17 cellular contexts compared by ENCODE assay signal in the genomic region with DNA sequence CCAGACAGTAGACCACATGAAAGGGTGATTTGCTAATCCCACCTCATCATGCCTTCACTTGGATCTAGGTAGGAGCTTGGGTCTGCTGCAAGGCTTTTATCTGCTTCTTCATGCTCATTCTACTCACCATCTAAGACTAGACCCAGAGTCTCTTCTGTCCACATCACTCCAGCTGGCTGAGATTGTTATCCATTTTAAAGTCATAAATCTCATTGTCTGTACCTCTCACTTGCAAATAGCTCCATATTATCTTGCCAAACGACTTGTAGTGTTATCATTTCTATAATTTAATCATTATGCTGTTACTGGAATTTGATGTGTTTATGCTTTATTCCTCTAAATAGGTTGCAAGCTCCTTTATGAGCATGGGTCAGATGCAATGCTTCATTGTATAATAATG.
A peak's percentile ranks its signal among the peaks of the same experiment; 100 is the strongest.
DNase-seq lines count a peak whose midpoint lies in the region; ATAC-seq and TF ChIP-seq lines count a peak whose summit lies in the region.
"Had no signal": no experiment of that assay in that cellular context is flagged by ENCODE, and none has a peak within 500 bp of the region (broad histone marks: within the 10 kb centered on the region; RNA-seq: fewer than 3 reads in every experiment).

No MANE protein-coding gene starts in this region.

- no peaks in the 10 kb centered on the region for H3K79me2 ChIP-seq in MM.1S (ENCODE audit: low read length)

- H2AFZ ChIP-seq in MM.1S (ENCODE audit: low read length): no peak overlapping the region

- no peak overlapping the region for H3K4me3 ChIP-seq in HAP-1
- no peak overlapping the region for H3K4me3 ChIP-seq in MM.1S (ENCODE audit: low read length)
- H3K4me3 ChIP-seq: A549; BLaER1 treated with 17β-estradiol and CSF1 and Interleukin-3, amounts not matched to agents 10 nM and 100 nM had no signal

- in situ Hi-C loops in HAP-1 (cut with MboI; ENCODE audit: low sequenced_read_pairs): no loop called here

- peak; percentile 20 to 76 for DNase-seq in HAP-1 (ENCODE audit: low spot score in 2 of 2)
- DNase-seq in SK-N-DZ (ENCODE audit: low spot score): peak; percentile 52
- DNase-seq in activated CD4-positive, alpha-beta T cell treated with anti-CD3 and anti-CD28 coated beads, Interleukin-2, amount 50 U/mL, for 4 hours: no peak
- DNase-seq in MM.1S: no peak
- no peak for DNase-seq in NCI-H1436 (lab: John Stamatoyannopoulos, UW)
- DNase-seq: AML-193; Caco-2; Calu3; CD4-positive, alpha-beta T cell; CD8-positive, alpha-beta T cell; DMS79 treated with DMSO at 0.1 percent for 48 hours; GF-D8 had no signal

- H3K27ac ChIP-seq in MM.1S (ENCODE audit: low read length): no peak overlapping the region
- H3K27ac ChIP-seq: 22Rv1; A549; BLaER1 treated with 17β-estradiol and CSF1 and Interleukin-3, amounts not matched to agents 10 nM and 100 nM; C4-2B had no signal

- H3K9ac ChIP-seq in MM.1S (ENCODE audit: low read length): no peak overlapping the region
- H3K9ac ChIP-seq: BLaER1 treated with 17β-estradiol and CSF1 and Interleukin-3, amounts not matched to agents 10 nM and 100 nM had no signal

- H3K4me2 ChIP-seq in MM.1S (ENCODE audit: low read depth, low read length): no peak overlapping the region
- H3K4me2 ChIP-seq: A549; BLaER1 treated with 17β-estradiol and CSF1 and Interleukin-3, amounts not matched to agents 10 nM and 100 nM had no signal

- H3K36me3 ChIP-seq in HAP-1 (replicated peaks) (no peaks in the 10 kb centered on the region), MM.1S (replicated peaks; ENCODE audit: insufficient read depth, low read length) (no peaks in the 10 kb centered on the region)
- H3K36me3 ChIP-seq: BLaER1 treated with 17β-estradiol and CSF1 and Interleukin-3, amounts not matched to agents 10 nM and 100 nM had no signal

- H3K27me3 ChIP-seq in HAP-1 (ENCODE audit: low read depth) (no peaks in the 10 kb centered on the region), MM.1S (replicated peaks; ENCODE audit: insufficient read depth, low read length) (no peaks in the 10 kb centered on the region)
- H3K27me3 ChIP-seq: BLaER1 treated with 17β-estradiol and CSF1 and Interleukin-3, amounts not matched to agents 10 nM and 100 nM had no signal

- no peaks in the 10 kb centered on the region for H3F3A ChIP-seq in MM.1S (ENCODE audit: insufficient read depth, low read length)

- ATAC-seq in SK-N-SH treated with all-trans-retinoic acid at 6 μM for 48 hours: no peak; the same call in 2 of the 3 replicates
- ATAC-seq: A549; CD8-positive, alpha-beta T cell had no signal

- H3K4me1 ChIP-seq in HAP-1: peaks cover 23% of the 10 kb centered on the region
- no peaks in the 10 kb centered on the region for H3K4me1 ChIP-seq in MM.1S (ENCODE audit: low read length)
- H3K4me1 ChIP-seq: A549; BLaER1 treated with 17β-estradiol and CSF1 and Interleukin-3, amounts not matched to agents 10 nM and 100 nM had no signal

- no peaks in the 10 kb centered on the region for H3K9me3 ChIP-seq in HAP-1
- no peaks in the 10 kb centered on the region for H3K9me3 ChIP-seq in MM.1S (replicated peaks; ENCODE audit: insufficient read depth, low read length)
- H3K9me3 ChIP-seq: A549; BLaER1 treated with 17β-estradiol and CSF1 and Interleukin-3, amounts not matched to agents 10 nM and 100 nM; Caco-2 had no signal

- no peaks in the 10 kb centered on the region for H3K9me2 ChIP-seq in MM.1S (replicated peaks; ENCODE audit: insufficient read depth, low read length)

- no peaks in the 10 kb centered on the region for H4K20me1 ChIP-seq in MM.1S (ENCODE audit: insufficient read depth, low read length)
- H4K20me1 ChIP-seq: BLaER1 treated with 17β-estradiol and CSF1 and Interleukin-3, amounts not matched to agents 10 nM and 100 nM had no signal

- TF ChIP-seq CTCF in MM.1S (IDR thresholded peaks at IDR 0.05; ENCODE audit: low read length): no peak

TF ChIP-seq in SK-N-SH treated with all-trans-retinoic acid at 6 μM for 48 hours, 23 proteins besides CTCF, POLR2A, EP300 and RAD21:
- TF ChIP-seq ZC3H10 (CRISPR knock-in tag; IDR thresholded peaks at IDR 0.05): no peak
- TF ChIP-seq, protein P1, sequence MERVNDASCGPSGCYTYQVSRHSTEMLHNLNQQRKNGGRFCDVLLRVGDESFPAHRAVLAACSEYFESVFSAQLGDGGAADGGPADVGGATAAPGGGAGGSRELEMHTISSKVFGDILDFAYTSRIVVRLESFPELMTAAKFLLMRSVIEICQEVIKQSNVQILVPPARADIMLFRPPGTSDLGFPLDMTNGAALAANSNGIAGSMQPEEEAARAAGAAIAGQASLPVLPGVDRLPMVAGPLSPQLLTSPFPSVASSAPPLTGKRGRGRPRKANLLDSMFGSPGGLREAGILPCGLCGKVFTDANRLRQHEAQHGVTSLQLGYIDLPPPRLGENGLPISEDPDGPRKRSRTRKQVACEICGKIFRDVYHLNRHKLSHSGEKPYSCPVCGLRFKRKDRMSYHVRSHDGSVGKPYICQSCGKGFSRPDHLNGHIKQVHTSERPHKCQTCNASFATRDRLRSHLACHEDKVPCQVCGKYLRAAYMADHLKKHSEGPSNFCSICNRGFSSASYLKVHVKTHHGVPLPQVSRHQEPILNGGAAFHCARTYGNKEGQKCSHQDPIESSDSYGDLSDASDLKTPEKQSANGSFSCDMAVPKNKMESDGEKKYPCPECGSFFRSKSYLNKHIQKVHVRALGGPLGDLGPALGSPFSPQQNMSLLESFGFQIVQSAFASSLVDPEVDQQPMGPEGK (CRISPR knock-in tag; IDR thresholded peaks at IDR 0.05; ENCODE audit: borderline replicate concordance): no peak
- TF ChIP-seq BACH2 (CRISPR knock-in tag; IDR thresholded peaks at IDR 0.05; ENCODE audit: borderline replicate concordance): no peak
- no peak for TF ChIP-seq ZFP3 (CRISPR knock-in tag; IDR thresholded peaks at IDR 0.05)
- TF ChIP-seq PPARA (CRISPR knock-in tag; IDR thresholded peaks at IDR 0.05; ENCODE audit: borderline replicate concordance): no peak
- no peak for TF ChIP-seq OSR1 (CRISPR knock-in tag; IDR thresholded peaks at IDR 0.05)
- no peak for TF ChIP-seq TOX (CRISPR knock-in tag; IDR thresholded peaks at IDR 0.05; ENCODE audit: borderline replicate concordance)
- no peak for TF ChIP-seq GLIS3 (CRISPR knock-in tag; IDR thresholded peaks at IDR 0.05)
- TF ChIP-seq, protein P2, sequence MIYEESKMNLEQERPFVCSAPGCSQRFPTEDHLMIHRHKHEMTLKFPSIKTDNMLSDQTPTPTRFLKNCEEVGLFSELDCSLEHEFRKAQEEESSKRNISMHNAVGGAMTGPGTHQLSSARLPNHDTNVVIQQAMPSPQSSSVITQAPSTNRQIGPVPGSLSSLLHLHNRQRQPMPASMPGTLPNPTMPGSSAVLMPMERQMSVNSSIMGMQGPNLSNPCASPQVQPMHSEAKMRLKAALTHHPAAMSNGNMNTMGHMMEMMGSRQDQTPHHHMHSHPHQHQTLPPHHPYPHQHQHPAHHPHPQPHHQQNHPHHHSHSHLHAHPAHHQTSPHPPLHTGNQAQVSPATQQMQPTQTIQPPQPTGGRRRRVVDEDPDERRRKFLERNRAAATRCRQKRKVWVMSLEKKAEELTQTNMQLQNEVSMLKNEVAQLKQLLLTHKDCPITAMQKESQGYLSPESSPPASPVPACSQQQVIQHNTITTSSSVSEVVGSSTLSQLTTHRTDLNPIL (CRISPR knock-in tag; IDR thresholded peaks at IDR 0.05; ENCODE audit: low read depth): peak; percentile 15; the same call in 1 of the 2 replicates
- peak; percentile 60 for TF ChIP-seq ISL1 (CRISPR knock-in tag; IDR thresholded peaks at IDR 0.05)
- TF ChIP-seq ARNTL (CRISPR knock-in tag; IDR thresholded peaks at IDR 0.05; ENCODE audit: borderline replicate concordance, low read depth): no peak
- TF ChIP-seq, protein P3, sequence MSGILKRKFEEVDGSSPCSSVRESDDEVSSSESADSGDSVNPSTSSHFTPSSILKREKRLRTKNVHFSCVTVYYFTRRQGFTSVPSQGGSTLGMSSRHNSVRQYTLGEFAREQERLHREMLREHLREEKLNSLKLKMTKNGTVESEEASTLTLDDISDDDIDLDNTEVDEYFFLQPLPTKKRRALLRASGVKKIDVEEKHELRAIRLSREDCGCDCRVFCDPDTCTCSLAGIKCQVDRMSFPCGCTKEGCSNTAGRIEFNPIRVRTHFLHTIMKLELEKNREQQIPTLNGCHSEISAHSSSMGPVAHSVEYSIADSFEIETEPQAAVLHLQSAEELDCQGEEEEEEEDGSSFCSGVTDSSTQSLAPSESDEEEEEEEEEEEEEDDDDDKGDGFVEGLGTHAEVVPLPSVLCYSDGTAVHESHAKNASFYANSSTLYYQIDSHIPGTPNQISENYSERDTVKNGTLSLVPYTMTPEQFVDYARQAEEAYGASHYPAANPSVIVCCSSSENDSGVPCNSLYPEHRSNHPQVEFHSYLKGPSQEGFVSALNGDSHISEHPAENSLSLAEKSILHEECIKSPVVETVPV (CRISPR knock-in tag; IDR thresholded peaks at IDR 0.05): no peak
- no peak for TF ChIP-seq ESRRG (CRISPR knock-in tag; IDR thresholded peaks at IDR 0.05)
- TF ChIP-seq ZNF70 (CRISPR knock-in tag; IDR thresholded peaks at IDR 0.05): no peak
- TF ChIP-seq, protein P4, sequence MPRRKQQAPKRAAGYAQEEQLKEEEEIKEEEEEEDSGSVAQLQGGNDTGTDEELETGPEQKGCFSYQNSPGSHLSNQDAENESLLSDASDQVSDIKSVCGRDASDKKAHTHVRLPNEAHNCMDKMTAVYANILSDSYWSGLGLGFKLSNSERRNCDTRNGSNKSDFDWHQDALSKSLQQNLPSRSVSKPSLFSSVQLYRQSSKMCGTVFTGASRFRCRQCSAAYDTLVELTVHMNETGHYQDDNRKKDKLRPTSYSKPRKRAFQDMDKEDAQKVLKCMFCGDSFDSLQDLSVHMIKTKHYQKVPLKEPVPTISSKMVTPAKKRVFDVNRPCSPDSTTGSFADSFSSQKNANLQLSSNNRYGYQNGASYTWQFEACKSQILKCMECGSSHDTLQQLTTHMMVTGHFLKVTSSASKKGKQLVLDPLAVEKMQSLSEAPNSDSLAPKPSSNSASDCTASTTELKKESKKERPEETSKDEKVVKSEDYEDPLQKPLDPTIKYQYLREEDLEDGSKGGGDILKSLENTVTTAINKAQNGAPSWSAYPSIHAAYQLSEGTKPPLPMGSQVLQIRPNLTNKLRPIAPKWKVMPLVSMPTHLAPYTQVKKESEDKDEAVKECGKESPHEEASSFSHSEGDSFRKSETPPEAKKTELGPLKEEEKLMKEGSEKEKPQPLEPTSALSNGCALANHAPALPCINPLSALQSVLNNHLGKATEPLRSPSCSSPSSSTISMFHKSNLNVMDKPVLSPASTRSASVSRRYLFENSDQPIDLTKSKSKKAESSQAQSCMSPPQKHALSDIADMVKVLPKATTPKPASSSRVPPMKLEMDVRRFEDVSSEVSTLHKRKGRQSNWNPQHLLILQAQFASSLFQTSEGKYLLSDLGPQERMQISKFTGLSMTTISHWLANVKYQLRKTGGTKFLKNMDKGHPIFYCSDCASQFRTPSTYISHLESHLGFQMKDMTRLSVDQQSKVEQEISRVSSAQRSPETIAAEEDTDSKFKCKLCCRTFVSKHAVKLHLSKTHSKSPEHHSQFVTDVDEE (CRISPR knock-in tag; IDR thresholded peaks at IDR 0.05): peak; percentile 64; the same call in 1 of the 2 replicates
- TF ChIP-seq SNAI2 (CRISPR knock-in tag; IDR thresholded peaks at IDR 0.05): no peak
- peak; percentile 54 for TF ChIP-seq TCF4 (CRISPR knock-in tag; IDR thresholded peaks at IDR 0.05; ENCODE audit: borderline replicate concordance)

Comparison
In these comparisons a context has a peak if more than half of its experiments do, and no peak if none do; other contexts are left out.
1. DNase-seq: peak in HAP-1 (2 of 2) and SK-N-DZ (single experiment); none in activated CD4-positive, alpha-beta T cell treated with anti-CD3 and anti-CD28 coated beads, Interleukin-2, amount 50 U/mL, for 4 hours (0 of 2), MM.1S (single experiment) and NCI-H1436 (single experiment).